21 cellular contexts compared by ENCODE assay signal in the genomic region with DNA sequence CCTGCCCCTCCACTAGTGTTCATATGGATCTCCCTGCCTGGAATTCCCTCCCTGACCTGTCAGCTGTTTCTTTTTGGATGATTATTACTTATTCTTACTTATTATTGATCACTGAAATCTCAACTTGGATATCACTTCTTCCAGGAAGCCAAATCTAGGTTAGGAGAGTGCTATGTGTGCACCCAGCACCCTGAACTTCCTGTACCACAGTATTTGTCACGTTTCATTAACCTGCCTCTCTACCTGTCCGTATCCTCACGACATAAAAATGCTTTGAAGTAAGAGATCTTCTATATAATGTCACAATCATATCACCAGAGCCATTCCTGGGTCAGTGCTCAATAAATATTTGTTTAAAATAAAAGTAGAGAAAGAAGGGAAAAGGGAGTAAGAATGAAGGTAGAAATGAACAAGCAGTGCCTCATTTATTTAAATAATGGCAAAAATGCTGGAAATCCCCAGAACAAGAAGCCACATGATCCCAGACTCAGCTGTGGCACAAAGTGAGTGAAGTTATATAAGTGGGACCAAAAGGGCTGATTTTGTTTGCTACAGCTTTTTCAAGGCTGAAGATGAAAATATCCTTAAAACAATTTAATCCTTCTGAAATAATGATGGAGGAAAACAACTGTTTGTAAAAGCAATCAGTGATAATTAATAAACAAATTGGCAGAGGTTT.
"Had no signal": no experiment of that assay in that cellular context is flagged by ENCODE, and none has a peak within 500 bp of the region (broad histone marks: within the 10 kb centered on the region; RNA-seq: fewer than 3 reads in every experiment).

No MANE protein-coding gene starts in this region.

- H3K27ac Mint-ChIP-seq: activated CD4-positive, alpha-beta memory T cell treated with anti-CD3 and anti-CD28 coated beads for 36 hours; activated naive CD4-positive, alpha-beta T cell treated with anti-CD3 and anti-CD28 coated beads, Interleukin-2, amount 50 U/mL, for 72 hours; natural killer cell treated with Interleukin-12 subunit alpha and Interleukin-12 subunit beta and Interleukin-15 and Interleukin-18, amount 100 ng/mL, for 72 hours had no signal

- H3K27me3 Mint-ChIP-seq: activated CD4-positive, alpha-beta memory T cell treated with anti-CD3 and anti-CD28 coated beads for 36 hours; natural killer cell treated with Interleukin-12 subunit alpha and Interleukin-12 subunit beta and Interleukin-15 and Interleukin-18, amount 100 ng/mL, for 72 hours had no signal

- H3K4me1 ChIP-seq: adrenal gland, ascending aorta, esophagus squamous epithelium, gastrocnemius medialis, left ventricle myocardium inferior, psoas muscle, right atrium auricular region, spleen, transverse colon had no signal

- DNase-seq: activated CD4-positive, alpha-beta memory T cell treated with anti-CD3 and anti-CD28 coated beads for 36 hours; activated CD4-positive, alpha-beta T cell treated with anti-CD3 and anti-CD28 coated beads for 48 hours; adrenal gland; brain microvascular endothelial cell; caudate nucleus; dermis blood vessel endothelial cell; effector CD8-positive, alpha-beta T cell; esophagus squamous epithelium; gastrocnemius medialis; hippocampal formation; kidney glomerular epithelial cell; left ventricle myocardium inferior; ovary; psoas muscle; spleen; stimulated activated CD4-positive, alpha-beta T cell treated with anti-CD3 and anti-CD28 coated beads, Interleukin-4, amount 100 ng/mL, for 24 hours; transverse colon had no signal

- H3K27me3 ChIP-seq: adrenal gland, ascending aorta, brain microvascular endothelial cell, esophagus squamous epithelium, gastrocnemius medialis, ovary, right atrium auricular region, spleen, transverse colon had no signal

- H3K9me3 Mint-ChIP-seq: activated CD4-positive, alpha-beta memory T cell treated with anti-CD3 and anti-CD28 coated beads for 36 hours; activated naive CD4-positive, alpha-beta T cell treated with anti-CD3 and anti-CD28 coated beads, Interleukin-2, amount 50 U/mL, for 72 hours; natural killer cell treated with Interleukin-12 subunit alpha and Interleukin-12 subunit beta and Interleukin-15 and Interleukin-18, amount 100 ng/mL, for 72 hours had no signal

- ATAC-seq: activated naive CD4-positive, alpha-beta T cell treated with anti-CD3 and anti-CD28 coated beads, Interleukin-2, amount 50 U/mL, for 72 hours; gastrocnemius medialis; natural killer cell treated with Interleukin-12 subunit alpha and Interleukin-12 subunit beta and Interleukin-15 and Interleukin-18, amount 100 ng/mL, for 72 hours; psoas muscle had no signal

- H3K27ac ChIP-seq: adrenal gland, ascending aorta, brain microvascular endothelial cell, esophagus squamous epithelium, gastrocnemius medialis, left ventricle myocardium inferior, ovary, psoas muscle, right atrium auricular region, spleen, transverse colon had no signal

- H3K4me3 Mint-ChIP-seq: activated CD4-positive, alpha-beta memory T cell treated with anti-CD3 and anti-CD28 coated beads for 36 hours; natural killer cell treated with Interleukin-12 subunit alpha and Interleukin-12 subunit beta and Interleukin-15 and Interleukin-18, amount 100 ng/mL, for 72 hours had no signal

- H3K4me3 ChIP-seq: adrenal gland, ascending aorta, esophagus squamous epithelium, gastrocnemius medialis, left ventricle myocardium inferior, ovary, psoas muscle, right atrium auricular region, spleen, transverse colon had no signal

- H3K9me3 ChIP-seq: adrenal gland, ascending aorta, esophagus squamous epithelium, gastrocnemius medialis, left ventricle myocardium inferior, ovary, psoas muscle, right atrium auricular region, spleen, transverse colon had no signal

- H3K36me3 ChIP-seq: adrenal gland, ascending aorta, brain microvascular endothelial cell, esophagus squamous epithelium, gastrocnemius medialis, left ventricle myocardium inferior, ovary, right atrium auricular region, spleen, transverse colon had no signal
